ENCODE assay signal across 8 cellular contexts in the genomic region with DNA sequence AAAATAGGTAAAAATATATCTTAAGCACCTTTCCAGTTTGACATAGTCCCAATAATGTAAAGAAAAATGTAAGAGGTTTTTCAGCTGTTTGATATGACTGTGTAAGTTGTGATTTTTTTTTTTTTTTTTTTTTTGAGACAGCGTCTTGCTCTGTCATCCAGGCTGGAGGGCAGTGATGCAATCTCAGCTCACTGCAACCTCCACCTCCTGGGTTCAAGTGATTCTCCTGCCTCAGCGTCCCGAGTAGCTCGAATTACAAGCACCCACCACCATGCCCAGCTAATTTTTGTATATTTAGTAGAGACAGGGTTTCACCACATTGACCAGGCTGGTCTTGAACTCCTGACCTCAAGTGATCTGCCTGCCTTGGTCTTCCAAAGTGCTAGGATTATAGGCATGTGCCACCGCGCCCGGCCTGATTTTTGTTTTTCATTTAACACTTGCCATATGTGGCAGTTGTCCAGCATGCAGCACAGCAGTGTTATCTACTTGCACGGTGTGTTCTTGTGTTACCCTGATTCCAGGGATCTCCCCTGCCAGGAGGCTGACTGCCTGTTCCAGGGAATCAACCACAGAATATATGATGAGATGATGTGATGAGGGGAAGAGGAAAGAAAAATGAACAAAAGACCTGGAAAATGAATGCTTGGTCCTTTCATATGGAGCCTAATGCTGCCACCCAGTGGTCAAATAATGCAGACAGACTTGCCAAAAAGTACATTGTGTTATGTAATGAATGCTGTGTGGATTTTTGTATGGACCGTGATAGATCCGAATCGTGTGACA.
DNase-seq lines count a peak whose midpoint lies in the region; ATAC-seq, FAIRE-seq and TF ChIP-seq lines count a peak whose summit lies in the region.

No MANE protein-coding gene starts in this region.

- in situ Hi-C loops in GM13977 (cut with MboI; ENCODE audit: low pct_unique_long_range_greater_than_20kb, low sequenced_read_pairs, unreplicated experiment): loop anchor here (25.0 kb wide), 1 partner anchor 562 kb away; no protein-coding TSS in a partner anchor

- H3K79me2 ChIP-seq in parathyroid adenoma: no peaks in the 10 kb centered on the region

- H3K9me3 ChIP-seq in A549 (no peaks in the 10 kb centered on the region), parathyroid adenoma (ENCODE audit: control insufficient read depth, low read length) (no peaks in the 10 kb centered on the region)

- H3K36me3 ChIP-seq in parathyroid adenoma (ENCODE audit: control insufficient read depth, insufficient read depth, low read length): no peaks in the 10 kb centered on the region

- peak; percentile 52 to 78; a peak in 5 of 6 replicates for ATAC-seq in A549

- POLR2A ChIA-PET in A549 (lab: Yijun Ruan, JAX): interaction anchor here (0.7 kb wide), 1 partner anchor 77 kb away, joined by 4 read pairs; no protein-coding TSS in a partner anchor

- no peak overlapping the region for H3K9ac ChIP-seq in parathyroid adenoma

- 47% methylated on average over 11 of the region's 11 CpGs for WGBS in A549 (ENCODE audit: missing lambda C conversion rate)

- H2AFZ ChIP-seq in parathyroid adenoma: no peak overlapping the region

- no peak for TF ChIP-seq POLR2A in A549 (IDR thresholded peaks at IDR 0.05; ENCODE audit: low read length)

- no peaks in the 10 kb centered on the region for H3K27me3 ChIP-seq in parathyroid adenoma (ENCODE audit: control insufficient read depth, insufficient read depth, low read length)

- H3K27ac ChIP-seq in A549 (peak overlapping the region in 1 of 2 experiments; percentile 20; a peak in 1 of 6 replicates), parathyroid adenoma (no peak overlapping the region)

- FAIRE-seq in A549 (lab: Jason Lieb, UNC): no peak

- TF ChIP-seq RAD21 in A549 (conservative IDR thresholded peaks at IDR 0.05 in 1 of 2, IDR thresholded peaks at IDR 0.05 in 1 of 2): peak; percentile 84 to 88

- TF ChIP-seq EP300 in A549 (IDR thresholded peaks at IDR 0.05): no peak

- H3K4me3 ChIP-seq in A549 (no peak overlapping the region), parathyroid adenoma (ENCODE audit: low read depth, low read length) (no peak overlapping the region)

- CTCF ChIA-PET in A549 (lab: Yijun Ruan, JAX): interaction anchor here (0.6 to 3.4 kb wide), 31 partner anchors 10 to 568 kb away, joined by 3 to 20 read pairs (median 3); partner anchors contain the start of gene RAVER2

- peak overlapping the region; percentile 45; the same call in 2 of the 3 replicates for H3K4me2 ChIP-seq in A549
- no peak overlapping the region for H3K4me2 ChIP-seq in parathyroid adenoma (ENCODE audit: low read length)

- DNase-seq in A549 (ENCODE audit: low read depth in 1 of 2, low spot score in 1 of 2) (peak; percentile 30 to 74), GM13977 (ENCODE audit: low spot score) (peak; percentile 50), M059J (ENCODE audit: low read depth) (peak; percentile 73), RPMI8226 (peak; percentile 78), germinal center (ENCODE audit: low spot score) (peak; percentile 40), ureter (ENCODE audit: low spot score) (peak; percentile 62)
- peak; percentile 39 for DNase-seq in activated gamma-delta T cell treated with anti-CD3 and anti-CD28 coated beads, Interleukin-2, amount 50 U/mL, for 16 hours (ENCODE audit: low read depth)

- TF ChIP-seq CTCF in A549 (IDR thresholded peaks at IDR 0.05) (peak; percentile 80), GM13977 (IDR thresholded peaks at IDR 0.05; ENCODE audit: extremely low read depth, insufficient read depth, missing control alignments) (peak; percentile 77), parathyroid adenoma (IDR thresholded peaks at IDR 0.05) (peak; percentile 66)

- peaks cover 6% of the 10 kb centered on the region; the same call in 1 of the 3 replicates for H3K4me1 ChIP-seq in A549
- no peaks in the 10 kb centered on the region for H3K4me1 ChIP-seq in parathyroid adenoma

TF ChIP-seq in A549, 52 proteins besides CTCF, POLR2A, EP300 and RAD21:
- no peak for TF ChIP-seq FOSL2 (IDR thresholded peaks at IDR 0.05)
- TF ChIP-seq FOSL2 (CRISPR knock-in tag; IDR thresholded peaks at IDR 0.05): no peak
- TF ChIP-seq RARB (CRISPR knock-in tag; IDR thresholded peaks at IDR 0.05): no peak
- peak in 1 of 2 experiments; percentile 30; a peak in 1 of 4 replicates for TF ChIP-seq CEBPB (IDR thresholded peaks at IDR 0.05)
- TF ChIP-seq SMC3 (IDR thresholded peaks at IDR 0.05): peak; percentile 85
